Comparison of ENCODE assay signal across 8 cellular contexts in the genomic region with DNA sequence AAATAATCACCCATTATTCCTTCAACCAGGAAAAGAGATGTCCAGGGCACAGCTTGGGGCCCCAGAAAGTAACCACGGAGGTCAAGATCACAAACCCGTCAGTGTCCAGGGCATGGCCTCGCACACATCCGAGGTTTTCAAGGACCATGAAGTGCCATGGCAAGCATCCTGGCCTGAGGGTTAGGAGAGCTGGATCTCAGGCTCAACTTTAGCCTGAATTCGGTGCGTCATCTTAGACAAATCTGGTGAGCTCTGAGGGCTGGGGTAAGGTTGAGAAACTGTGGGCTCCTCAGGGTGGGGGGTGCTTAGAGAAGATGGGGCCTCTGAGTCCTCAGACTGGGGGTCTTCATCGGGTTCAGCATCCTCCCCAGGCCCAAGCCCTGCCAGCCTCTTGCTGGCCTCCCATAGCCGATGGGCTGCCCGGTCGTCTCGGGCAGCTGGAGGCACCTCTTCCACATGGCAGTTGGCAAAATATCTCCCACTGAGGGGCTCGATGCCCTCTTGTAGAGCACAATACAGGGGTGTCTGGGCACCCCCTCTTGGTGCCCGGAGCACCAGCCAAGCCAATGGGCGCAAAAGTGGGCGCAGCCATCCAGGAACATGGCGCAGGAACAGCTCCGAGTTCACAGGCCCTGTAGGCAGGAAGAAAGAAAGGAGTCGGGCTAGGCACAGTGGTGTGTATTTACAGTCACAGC. TPM values are rescaled to one million over a fixed set of nuclear protein-coding genes. Genes with fewer than 3 reads are reported as not detected.
DNase-seq lines count a peak whose midpoint lies in the region; ATAC-seq and TF ChIP-seq lines count a peak whose summit lies in the region.

No MANE protein-coding gene starts in this region.

- H2AFZ ChIP-seq in MM.1S (ENCODE audit: low read length) = peak overlapping the region; percentile 97

- peaks cover 73% of the 10 kb centered on the region for H3K4me1 Mint-ChIP-seq in dendritic cell treated with granulocyte-macrophage colony-stimulating factor and Interleukin-4, amounts not matched to agents 40 ng/mL and 50 ng/mL, for 4 days (ENCODE audit: low read depth)
- H3K4me1 Mint-ChIP-seq in neural crest cell = peaks cover 55% of the 10 kb centered on the region

- H3K79me2 ChIP-seq in MM.1S (ENCODE audit: low read length) = peaks cover 63% of the 10 kb centered on the region

- peaks cover 47% of the 10 kb centered on the region for H3F3A ChIP-seq in MM.1S (ENCODE audit: insufficient read depth, low read length)

- H3K27ac ChIP-seq in BLaER1 treated with 17β-estradiol and CSF1 and Interleukin-3, amounts not matched to agents 10 nM and 100 nM = peak overlapping the region; percentile 70 to 91 (median 87); a peak in 20 of 22 replicates
- peak overlapping the region; percentile 34; the same call in 1 of the 2 replicates for H3K27ac ChIP-seq in MM.1S (ENCODE audit: low read length)

- peak overlapping the region; percentile 79 to 94 (median 90) for H3K4me3 ChIP-seq in BLaER1 treated with 17β-estradiol and CSF1 and Interleukin-3, amounts not matched to agents 10 nM and 100 nM
- peak overlapping the region; percentile 95; the same call in 1 of the 2 replicates for H3K4me3 ChIP-seq in MM.1S (ENCODE audit: low read length)

- peak overlapping the region; percentile 84 to 99 (median 92) for H3K4me2 ChIP-seq in BLaER1 treated with 17β-estradiol and CSF1 and Interleukin-3, amounts not matched to agents 10 nM and 100 nM
- peak overlapping the region; percentile 98 for H3K4me2 ChIP-seq in MM.1S (ENCODE audit: low read depth, low read length)

- intact Hi-C loops in dendritic cell treated with granulocyte-macrophage colony-stimulating factor and Interleukin-4, amounts not matched to agents 40 ng/mL and 50 ng/mL, for 4 days (cut with micrococcal nuclease) = no loop called here

- H3K27ac Mint-ChIP-seq in dendritic cell treated with granulocyte-macrophage colony-stimulating factor and Interleukin-4, amounts not matched to agents 40 ng/mL and 50 ng/mL, for 4 days = peak overlapping the region; percentile 97
- H3K27ac Mint-ChIP-seq in neural crest cell (ENCODE audit: unreplicated experiment) = no peak overlapping the region

- DNase-seq in MM.1S = no peak
- DNase-seq in neural crest cell (ENCODE audit: low read depth, low spot score) = no peak
- DNase-seq in NCI-H1105 (lab: John Stamatoyannopoulos, UW) = no peak
- no peak for DNase-seq in NCI-H1930 (lab: John Stamatoyannopoulos, UW)

- peak overlapping the region; percentile 82 to 91 (median 88); a peak in 21 of 22 replicates for H3K9ac ChIP-seq in BLaER1 treated with 17β-estradiol and CSF1 and Interleukin-3, amounts not matched to agents 10 nM and 100 nM
- H3K9ac ChIP-seq in MM.1S (ENCODE audit: low read length) = peak overlapping the region; percentile 81; the same call in 1 of the 2 replicates

- ATAC-seq in HG03520 (IDR thresholded peaks at IDR 0.05; ENCODE audit: unreplicated experiment) (no peak), HG03196 (IDR thresholded peaks at IDR 0.05; ENCODE audit: unreplicated experiment) (no peak)

- TF ChIP-seq CTCF in MM.1S (IDR thresholded peaks at IDR 0.05; ENCODE audit: low read length) (no peak), neural crest cell (conservative IDR thresholded peaks at IDR 0.05) (no peak)

- H3K27me3 ChIP-seq in BLaER1 treated with 17β-estradiol and CSF1 and Interleukin-3, amounts not matched to agents 10 nM and 100 nM = no peaks in the 10 kb centered on the region
- H3K27me3 ChIP-seq in MM.1S (replicated peaks; ENCODE audit: insufficient read depth, low read length) = no peaks in the 10 kb centered on the region

- peak overlapping the region; percentile 94 for H3K4me3 Mint-ChIP-seq in dendritic cell treated with granulocyte-macrophage colony-stimulating factor and Interleukin-4, amounts not matched to agents 40 ng/mL and 50 ng/mL, for 4 days
- H3K4me3 Mint-ChIP-seq in neural crest cell = peak overlapping the region; percentile 98

- peaks cover 69 to 83% (median 74%) of the 10 kb centered on the region in 10 experiments for H3K4me1 ChIP-seq in BLaER1 treated with 17β-estradiol and CSF1 and Interleukin-3, amounts not matched to agents 10 nM and 100 nM
- peaks cover 50% of the 10 kb centered on the region for H3K4me1 ChIP-seq in MM.1S (ENCODE audit: low read length)

- peaks cover 0 to 12% (median 0%) of the 10 kb centered on the region in 11 experiments; a peak in 5 of 22 replicates for H4K20me1 ChIP-seq in BLaER1 treated with 17β-estradiol and CSF1 and Interleukin-3, amounts not matched to agents 10 nM and 100 nM
- no peaks in the 10 kb centered on the region for H4K20me1 ChIP-seq in MM.1S (ENCODE audit: insufficient read depth, low read length)

- H3K9me3 Mint-ChIP-seq in dendritic cell treated with granulocyte-macrophage colony-stimulating factor and Interleukin-4, amounts not matched to agents 40 ng/mL and 50 ng/mL, for 4 days = no peaks in the 10 kb centered on the region
- H3K9me3 Mint-ChIP-seq in neural crest cell = no peaks in the 10 kb centered on the region

- H3K36me3 Mint-ChIP-seq in dendritic cell treated with granulocyte-macrophage colony-stimulating factor and Interleukin-4, amounts not matched to agents 40 ng/mL and 50 ng/mL, for 4 days (ENCODE audit: low read depth) = peaks cover 25% of the 10 kb centered on the region
- peaks cover 14% of the 10 kb centered on the region for H3K36me3 Mint-ChIP-seq in neural crest cell (ENCODE audit: low read depth)

- H3K9me3 ChIP-seq in BLaER1 treated with 17β-estradiol and CSF1 and Interleukin-3, amounts not matched to agents 10 nM and 100 nM (replicated peaks in 1 of 11) = no peaks in the 10 kb centered on the region
- no peaks in the 10 kb centered on the region for H3K9me3 ChIP-seq in MM.1S (replicated peaks; ENCODE audit: insufficient read depth, low read length)

- no peaks in the 10 kb centered on the region for H3K9me2 ChIP-seq in MM.1S (replicated peaks; ENCODE audit: insufficient read depth, low read length)

- peaks cover 0 to 26% (median 9%) of the 10 kb centered on the region in 11 experiments; a peak in 8 of 22 replicates for H3K36me3 ChIP-seq in BLaER1 treated with 17β-estradiol and CSF1 and Interleukin-3, amounts not matched to agents 10 nM and 100 nM
- H3K36me3 ChIP-seq in MM.1S (replicated peaks; ENCODE audit: insufficient read depth, low read length) = no peaks in the 10 kb centered on the region

- peaks cover 2% of the 10 kb centered on the region for H3K27me3 Mint-ChIP-seq in dendritic cell treated with granulocyte-macrophage colony-stimulating factor and Interleukin-4, amounts not matched to agents 40 ng/mL and 50 ng/mL, for 4 days
- H3K27me3 Mint-ChIP-seq in neural crest cell (ENCODE audit: low read depth) = no peaks in the 10 kb centered on the region

RNA-seq across cellular contexts. Expression of gene FLOT2, which starts 0.9 kb away (rescaled TPM):
- total RNA-seq in neural crest cell = 132 and 133 TPM in 2 replicates

RNA-seq across cellular contexts. Expression of gene DHRS13, which starts 4.5 kb away (rescaled TPM):
- 28.7 and 32.6 TPM in 2 replicates for total RNA-seq in neural crest cell

RNA-seq across cellular contexts. Expression of gene ERAL1, which starts 43.6 kb away (rescaled TPM):
- total RNA-seq in neural crest cell = 63.0 and 64.4 TPM in 2 replicates

RNA-seq across cellular contexts. Expression of gene PHF12, which starts 52.9 kb away (rescaled TPM):
- total RNA-seq in neural crest cell = 60.8 and 64.7 TPM in 2 replicates

RNA-seq across cellular contexts. Expression of gene FAM222B, which starts 55.8 kb away (rescaled TPM):
- 29.6 and 33.0 TPM in 2 replicates for total RNA-seq in neural crest cell
